ENCODE assay signal across 1 cellular context in genomic region chr1:1283821-1284220, GRCh38.
TF ChIP-seq lines count a peak whose summit lies in the region.

No MANE protein-coding gene starts in this region.

TF ChIP-seq in K562, 482 proteins besides CTCF, POLR2A, EP300 and RAD21 (continues in another document):
- TF ChIP-seq BRF2 (IDR thresholded peaks at IDR 0.05; ENCODE audit: borderline replicate concordance, insufficient read depth, insufficient read length) = no peak
- TF ChIP-seq VEZF1 (CRISPR knock-in tag; IDR thresholded peaks at IDR 0.05) = peak; percentile 80
- no peak for TF ChIP-seq ZNF75A (CRISPR knock-in tag; IDR thresholded peaks at IDR 0.05)
- no peak for TF ChIP-seq STAT6 (CRISPR knock-in tag; IDR thresholded peaks at IDR 0.05)
- TF ChIP-seq CC2D1A (IDR thresholded peaks at IDR 0.05) = no peak
- TF ChIP-seq GATA2 (CRISPR knock-in tag; IDR thresholded peaks at IDR 0.05) = no peak
- no peak for TF ChIP-seq FOXA1 (IDR thresholded peaks at IDR 0.05; ENCODE audit: borderline replicate concordance)
- no peak for TF ChIP-seq CBX3 (IDR thresholded peaks at IDR 0.05; ENCODE audit: borderline replicate concordance in 1 of 2, low read length in 2 of 2)
- TF ChIP-seq ZNF780A (CRISPR knock-in tag; IDR thresholded peaks at IDR 0.05) = no peak
- peak; percentile 87 for TF ChIP-seq ZNF740 (CRISPR knock-in tag; IDR thresholded peaks at IDR 0.05)
- TF ChIP-seq ZNF740 (tag; IDR thresholded peaks at IDR 0.05) = peak in 1 of 2 experiments; percentile 76; a peak in 1 of 4 replicates
- 0 out of 2 replicates have a peak, but pooled peaks have one; percentile 4 for TF ChIP-seq ZNF511 (CRISPR knock-in tag; IDR thresholded peaks at IDR 0.05)
- no peak for TF ChIP-seq MEF2D (tag; conservative IDR thresholded peaks at IDR 0.05; ENCODE audit: low read depth)
- no peak for TF ChIP-seq NFIC (IDR thresholded peaks at IDR 0.05)
- no peak for TF ChIP-seq ZNF3 (CRISPR knock-in tag; IDR thresholded peaks at IDR 0.05)
- no peak for TF ChIP-seq ZNF354B (CRISPR knock-in tag; IDR thresholded peaks at IDR 0.05)
- TF ChIP-seq NELFE (IDR thresholded peaks at IDR 0.05; ENCODE audit: insufficient read depth, insufficient read length) = no peak
- TF ChIP-seq CBX8 (IDR thresholded peaks at IDR 0.05; ENCODE audit: borderline replicate concordance, extremely low read depth, low read depth, low read length, poor library complexity, severe bottlenecking) = no peak
- TF ChIP-seq TFAP4 (CRISPR knock-in tag; IDR thresholded peaks at IDR 0.05; ENCODE audit: borderline replicate concordance) = peak; percentile 20; the same call in 1 of the 2 replicates
- TF ChIP-seq SRSF7 (optimal IDR thresholded peaks at IDR 0.05; ENCODE audit: low read depth, low read length) = no peak
- no peak for TF ChIP-seq ZNF668 (CRISPR knock-in tag; IDR thresholded peaks at IDR 0.05)
- TF ChIP-seq MBD1 (CRISPR knock-in tag; IDR thresholded peaks at IDR 0.05) = no peak
- no peak for TF ChIP-seq ARID1B (IDR thresholded peaks at IDR 0.05)
- no peak for TF ChIP-seq EP400 (IDR thresholded peaks at IDR 0.05)
- no peak for TF ChIP-seq BCL6 (CRISPR knock-in tag; IDR thresholded peaks at IDR 0.05)
- no peak for TF ChIP-seq PHB (CRISPR knock-in tag; IDR thresholded peaks at IDR 0.05)
- TF ChIP-seq MAX (CRISPR knock-in tag; IDR thresholded peaks at IDR 0.05) = no peak
- peak; percentile 72 for TF ChIP-seq EGR1 (conservative IDR thresholded peaks at IDR 0.05)
- no peak for TF ChIP-seq TCF7L2 (IDR thresholded peaks at IDR 0.05; ENCODE audit: low read depth, low read length)
- no peak for TF ChIP-seq ZMIZ1 (IDR thresholded peaks at IDR 0.05; ENCODE audit: low read depth in 2 of 2, low read length in 2 of 2)
- no peak for TF ChIP-seq ZBTB43 (CRISPR knock-in tag; IDR thresholded peaks at IDR 0.05)
- TF ChIP-seq KDM2B (CRISPR knock-in tag; IDR thresholded peaks at IDR 0.05) = no peak
- TF ChIP-seq ZKSCAN3 (CRISPR knock-in tag; IDR thresholded peaks at IDR 0.05) = no peak
- no peak for TF ChIP-seq RBM34 (IDR thresholded peaks at IDR 0.05; ENCODE audit: borderline replicate concordance, insufficient read depth, low read length)
- TF ChIP-seq DNMT1 (IDR thresholded peaks at IDR 0.05) = no peak
- peak; percentile 43 for TF ChIP-seq CTCFL (IDR thresholded peaks at IDR 0.05; ENCODE audit: borderline replicate concordance, insufficient read depth, low read depth, low read length, poor library complexity, severe bottlenecking)
- TF ChIP-seq IRF2 (CRISPR knock-in tag; IDR thresholded peaks at IDR 0.05) = no peak
- TF ChIP-seq EHMT2 (IDR thresholded peaks at IDR 0.05) = no peak
- no peak for TF ChIP-seq CREB3 (tag; conservative IDR thresholded peaks at IDR 0.05; ENCODE audit: low read depth)
- TF ChIP-seq PBX2 (CRISPR knock-in tag; IDR thresholded peaks at IDR 0.05; ENCODE audit: low read depth) = no peak
- no peak for TF ChIP-seq PBX2 (tag; conservative IDR thresholded peaks at IDR 0.05; ENCODE audit: low read depth)
